ENCODE assay signal across 11 cellular contexts in the genomic region with DNA sequence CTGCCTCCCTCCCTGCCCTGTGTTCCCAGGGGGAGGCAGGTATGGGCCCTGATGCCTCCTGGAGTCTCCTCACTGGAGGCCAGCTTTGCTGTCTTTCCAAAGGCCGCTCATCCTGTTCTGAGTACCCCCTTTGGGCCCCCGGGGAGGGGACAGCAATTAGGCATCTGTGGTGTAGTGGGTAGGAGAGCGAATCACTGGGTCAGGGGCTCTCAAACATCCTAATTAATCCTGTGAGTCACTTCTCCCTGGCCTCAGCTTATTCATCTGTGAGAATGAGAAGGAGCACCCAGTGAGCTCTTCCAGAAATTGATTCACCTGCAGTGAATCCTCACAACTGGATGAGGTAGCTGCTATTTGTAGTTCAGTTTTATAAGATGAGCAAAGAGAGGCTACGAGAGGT. TPM values are rescaled to one million over a fixed set of nuclear protein-coding genes. Genes with fewer than 3 reads are reported as not detected.
DNase-seq lines count a peak whose midpoint lies in the region; ATAC-seq, FAIRE-seq and TF ChIP-seq lines count a peak whose summit lies in the region.
"Had no signal": no experiment of that assay in that cellular context is flagged by ENCODE, and none has a peak within 500 bp of the region (broad histone marks: within the 10 kb centered on the region; RNA-seq: fewer than 3 reads in every experiment).

No MANE protein-coding gene starts in this region.

- H4K20me1 ChIP-seq in DND-41 (ENCODE audit: insufficient read depth, low read length) (peaks cover 92% of the 10 kb centered on the region), astrocyte (ENCODE audit: insufficient read depth, low read length) (peaks cover 90% of the 10 kb centered on the region), neural progenitor cell (ENCODE audit: low read depth) (peaks cover 90% of the 10 kb centered on the region)

- no peak for ATAC-seq in DND-41 (ENCODE audit: insufficient read depth, low read depth)
- ATAC-seq: left colon had no signal

- H3K27me3 Mint-ChIP-seq in IgD-negative memory B cell (no peaks in the 10 kb centered on the region), astrocyte (ENCODE audit: low read depth, unreplicated experiment) (no peaks in the 10 kb centered on the region), neural progenitor cell (ENCODE audit: insufficient read depth, low read depth) (peaks cover 7% of the 10 kb centered on the region)

- H3K4me3 Mint-ChIP-seq in IgD-negative memory B cell: peak overlapping the region; percentile 70 to 93 (median 88)
- H3K4me3 Mint-ChIP-seq in astrocyte (ENCODE audit: unreplicated experiment): peak overlapping the region; percentile 81
- H3K4me3 Mint-ChIP-seq in neural progenitor cell: peak overlapping the region; percentile 85

- H3K9ac ChIP-seq in DND-41 (ENCODE audit: low read depth, low read length) (no peak overlapping the region), astrocyte (ENCODE audit: low read length) (no peak overlapping the region), neural progenitor cell (no peak overlapping the region)

- H3K36me3 Mint-ChIP-seq in IgD-negative memory B cell (peaks cover 2% of the 10 kb centered on the region), astrocyte (ENCODE audit: low read depth, unreplicated experiment) (peaks cover 6% of the 10 kb centered on the region), neural progenitor cell (peaks cover 3% of the 10 kb centered on the region)

- no peak for FAIRE-seq in astrocyte (lab: Jason Lieb, UNC)

- H3K27ac ChIP-seq in DND-41 (ENCODE audit: low read length): no peak overlapping the region
- H3K27ac ChIP-seq in astrocyte (ENCODE audit: low read depth, low read length): no peak overlapping the region
- H3K27ac ChIP-seq in neural progenitor cell: no peak overlapping the region
- H3K27ac ChIP-seq: testis had no signal

- H3K4me1 Mint-ChIP-seq in IgD-negative memory B cell: peaks cover 34 to 53% (median 43%) of the 10 kb centered on the region in 3 donors
- H3K4me1 Mint-ChIP-seq in astrocyte (ENCODE audit: low read depth, unreplicated experiment): peaks cover 47% of the 10 kb centered on the region
- H3K4me1 Mint-ChIP-seq in neural progenitor cell: peaks cover 82% of the 10 kb centered on the region

- no peaks in the 10 kb centered on the region for H3K27me3 ChIP-seq in DND-41 (ENCODE audit: insufficient read depth, low read length, poor library complexity)
- H3K27me3 ChIP-seq in astrocyte (ENCODE audit: insufficient read depth, low read length): no peaks in the 10 kb centered on the region
- peaks cover 16% of the 10 kb centered on the region for H3K27me3 ChIP-seq in neural progenitor cell
- H3K27me3 ChIP-seq: testis had no signal

- H3K4me1 ChIP-seq in DND-41 (ENCODE audit: insufficient read depth, low read length) (peaks cover 20% of the 10 kb centered on the region), astrocyte (ENCODE audit: insufficient read depth, low read length) (peaks cover 40% of the 10 kb centered on the region), neural progenitor cell (peaks cover 46% of the 10 kb centered on the region)

- H3K9me3 Mint-ChIP-seq in IgD-negative memory B cell (no peaks in the 10 kb centered on the region), astrocyte (ENCODE audit: unreplicated experiment) (no peaks in the 10 kb centered on the region), neural progenitor cell (no peaks in the 10 kb centered on the region)

- H3K79me2 ChIP-seq in DND-41 (ENCODE audit: insufficient read depth, low read length) (peaks cover 91% of the 10 kb centered on the region), astrocyte (ENCODE audit: insufficient read depth, low read length) (peaks cover 70% of the 10 kb centered on the region), neural progenitor cell (ENCODE audit: low read depth) (peaks cover 66% of the 10 kb centered on the region)

- H3K9me3 ChIP-seq in DND-41 (ENCODE audit: insufficient read depth, low read length, severe bottlenecking): no peaks in the 10 kb centered on the region
- H3K9me3 ChIP-seq in astrocyte (ENCODE audit: insufficient read depth, low read depth, low read length): no peaks in the 10 kb centered on the region
- H3K9me3 ChIP-seq in neural progenitor cell (ENCODE audit: low read depth): no peaks in the 10 kb centered on the region
- H3K9me3 ChIP-seq: testis had no signal

- H2AFZ ChIP-seq in DND-41 (ENCODE audit: low read depth, low read length) (no peak overlapping the region), astrocyte (ENCODE audit: low read depth, low read length) (no peak overlapping the region), neural progenitor cell (replicated peaks) (no peak overlapping the region)

- TF ChIP-seq CTCF in DND-41 (IDR thresholded peaks at IDR 0.05; ENCODE audit: borderline replicate concordance, extremely low read depth, low read length, poor library complexity, severe bottlenecking) (no peak), astrocyte (IDR thresholded peaks at IDR 0.05; ENCODE audit: insufficient read depth, low read depth, low read length) (no peak), neural progenitor cell (IDR thresholded peaks at IDR 0.05) (no peak)

- H3K27ac Mint-ChIP-seq in IgD-negative memory B cell (peak overlapping the region; percentile 92 to 93 (median 93)), astrocyte (ENCODE audit: unreplicated experiment) (peak overlapping the region; percentile 36), neural progenitor cell (peak overlapping the region; percentile 72)

- no peak overlapping the region for H3K4me3 ChIP-seq in DND-41 (ENCODE audit: low read depth in 1 of 2, low read length in 2 of 2)
- H3K4me3 ChIP-seq in astrocyte (ENCODE audit: insufficient read depth, low read depth, low read length): no peak overlapping the region
- H3K4me3 ChIP-seq in neural progenitor cell: no peak overlapping the region
- H3K4me3 ChIP-seq: testis had no signal

- H3K36me3 ChIP-seq in DND-41 (ENCODE audit: insufficient read depth, low read length) (peaks cover 45% of the 10 kb centered on the region), astrocyte (ENCODE audit: insufficient read depth, low read length) (no peaks in the 10 kb centered on the region), neural progenitor cell (no peaks in the 10 kb centered on the region)

- H3K4me2 ChIP-seq in DND-41 (ENCODE audit: insufficient read depth, low read length): peak overlapping the region; percentile 98; the same call in 1 of the 2 replicates
- no peak overlapping the region for H3K4me2 ChIP-seq in astrocyte (ENCODE audit: low read length)
- H3K4me2 ChIP-seq in neural progenitor cell: peak overlapping the region; percentile 76

- DNase-seq in DND-41 (no peak), astrocyte (ENCODE audit: low read depth) (no peak), neural progenitor cell (ENCODE audit: low spot score) (no peak), C1 segment of cervical spinal cord (lab: John Stamatoyannopoulos, UW) (no peak), CD1c-positive myeloid dendritic cell (ENCODE audit: extremely low spot score) (no peak), NCI-H2107 (lab: John Stamatoyannopoulos, UW) (no peak)
- DNase-seq: KBM-7, SW 1271, testis had no signal

- H3F3A ChIP-seq in neural progenitor cell (ENCODE audit: low read depth): peaks cover 21% of the 10 kb centered on the region

RNA-seq across cellular contexts. Expression of a gene that starts 16.4 kb away (rescaled TPM):
- 0.46 TPM for polyA plus RNA-seq in IgD-negative memory B cell
- total RNA-seq in astrocyte (32.8 and 39.9 TPM in 2 replicates), neural progenitor cell (ENCODE audit: low replicate concordance) (6.2 and 9.1 TPM in 2 replicates)

Comparison
In these comparisons a context has a peak if more than half of its experiments do, and no peak if none do; other contexts are left out.
1. H3K27ac Mint-ChIP-seq: peak in every context shown above with its lines; median percentile 93 in IgD-negative memory B cell; 72 in neural progenitor cell; 36 in astrocyte.